8 cellular contexts compared by ENCODE assay signal in genomic region chr19:45092747-45093678, GRCh38. TPM values are rescaled to one million over a fixed set of nuclear protein-coding genes. Genes with fewer than 3 reads are reported as not detected.
A peak's percentile ranks its signal among the peaks of the same experiment; 100 is the strongest.
DNase-seq lines count a peak whose midpoint lies in the region; ATAC-seq and TF ChIP-seq lines count a peak whose summit lies in the region.

TSS of gene PPP1R37 (plus strand) at chr19:45093179. CDS start at chr19:45093326, 147 bp downstream.

- intact Hi-C loops in Panc1 (cut with micrococcal nuclease; ENCODE audit: unreplicated experiment): no loop called here

- H2AFZ ChIP-seq in KMS-11 (ENCODE audit: low read depth): peak within 1 kb of the TSS; percentile 58

- peak within 1 kb of the TSS; percentile 40 for H3K4me3 ChIP-seq in KMS-11 (IDR thresholded peaks at IDR 0.05; ENCODE audit: insufficient read depth, low read depth, low read length)
- H3K4me3 ChIP-seq in Panc1 (ENCODE audit: low read depth in 2 of 2, low read length in 2 of 2): peak within 1 kb of the TSS; percentile 90 to 92
- peak within 1 kb of the TSS; percentile 75 to 94 for H3K4me3 ChIP-seq in esophagus (ENCODE audit: low read depth in 1 of 2, low read length in 2 of 2)
- peak within 1 kb of the TSS; percentile 75 for H3K4me3 ChIP-seq in mucosa of stomach (ENCODE audit: low read length)

- BruUV-seq in Panc1 (replicated peaks; lab: Mats Ljungman, UMichigan): no TSS peak

- in situ Hi-C loops in Panc1 (cut with HindIII; ENCODE audit: low pct_unique_long_range_greater_than_20kb, low sequenced_read_pairs): no loop called here

- peak; percentile 56 for ATAC-seq in GM21576 (IDR thresholded peaks at IDR 0.05; ENCODE audit: unreplicated experiment)
- ATAC-seq in Panc1: peak; percentile 79

- H3K9ac ChIP-seq in KMS-11: peak within 1 kb of the TSS; percentile 52
- peak within 1 kb of the TSS; percentile 91 for H3K9ac ChIP-seq in mucosa of stomach (ENCODE audit: low read length)

- 0% methylated on average over 72 to 103 of the region's 103 CpGs for WGBS in esophagus, 2 donors

- peaks cover 49% of the 10 kb centered on the region for H3K79me2 ChIP-seq in KMS-11 (ENCODE audit: insufficient read depth, low read depth)

- peak within 1 kb of the TSS; percentile 98 for H3K27ac Mint-ChIP-seq in activated T-cell treated with anti-CD3 and anti-CD28 coated beads, Interleukin-2, amount 50 U/mL, for 24 hours

- H3K36me3 Mint-ChIP-seq in activated T-cell treated with anti-CD3 and anti-CD28 coated beads, Interleukin-2, amount 50 U/mL, for 24 hours (ENCODE audit: low read depth): peaks cover 78% of the 10 kb centered on the region

- H4K20me1 ChIP-seq in KMS-11 (ENCODE audit: insufficient read depth): no peaks in the 10 kb centered on the region

- CTCF ChIA-PET in Panc1 (lab: Charles Lee): no interaction called here

- H3K4me1 ChIP-seq in KMS-11 (ENCODE audit: low read depth, poor library complexity, severe bottlenecking): peaks cover 45% of the 10 kb centered on the region
- H3K4me1 ChIP-seq in Panc1 (ENCODE audit: control insufficient read depth, insufficient read depth, low read length): peaks cover 27% of the 10 kb centered on the region
- peaks cover 6 to 22% of the 10 kb centered on the region in 2 donors for H3K4me1 ChIP-seq in esophagus (ENCODE audit: control insufficient read depth in 2 of 2, insufficient read depth in 2 of 2, low read length in 1 of 2)
- peaks cover 52% of the 10 kb centered on the region for H3K4me1 ChIP-seq in mucosa of stomach (ENCODE audit: control insufficient read depth, insufficient read depth, low read length)

- no peak for TF ChIP-seq CTCF in KMS-11 (conservative IDR thresholded peaks at IDR 0.05; ENCODE audit: low read depth, low read length)
- no peak for TF ChIP-seq CTCF in Panc1 (IDR thresholded peaks at IDR 0.05)

- H3K27me3 ChIP-seq in KMS-11 (ENCODE audit: insufficient read depth, low read depth): no peaks in the 10 kb centered on the region
- no peaks in the 10 kb centered on the region for H3K27me3 ChIP-seq in Panc1 (ENCODE audit: control insufficient read depth, insufficient read depth, low read length)
- H3K27me3 ChIP-seq in esophagus (ENCODE audit: control insufficient read depth in 1 of 2, insufficient read depth in 2 of 2, low read length in 2 of 2): no peaks in the 10 kb centered on the region
- no peaks in the 10 kb centered on the region for H3K27me3 ChIP-seq in mucosa of stomach (ENCODE audit: control insufficient read depth, insufficient read depth, low read length)

- no peaks in the 10 kb centered on the region for H3K9me3 Mint-ChIP-seq in activated T-cell treated with anti-CD3 and anti-CD28 coated beads, Interleukin-2, amount 50 U/mL, for 24 hours

- H3K36me3 ChIP-seq in KMS-11 (ENCODE audit: insufficient read depth): peaks cover 6% of the 10 kb centered on the region; the same call in 1 of the 2 replicates
- peaks cover 6% of the 10 kb centered on the region; the same call in 1 of the 2 replicates for H3K36me3 ChIP-seq in Panc1 (ENCODE audit: control insufficient read depth, insufficient read depth, low read length)
- peaks cover 0 to 8% of the 10 kb centered on the region in 2 donors for H3K36me3 ChIP-seq in esophagus (ENCODE audit: control insufficient read depth in 2 of 2, insufficient read depth in 2 of 2, low read length in 1 of 2)
- no peaks in the 10 kb centered on the region for H3K36me3 ChIP-seq in mucosa of stomach (ENCODE audit: control insufficient read depth, insufficient read depth, low read length)

- DNase-seq in DMS 273 (lab: John Stamatoyannopoulos, UW; ENCODE audit: unreplicated experiment) (peak; percentile 99), Panc1 (ENCODE audit: low read depth, low spot score) (peak; percentile 85)
- DNase-seq in activated T-cell treated with anti-CD3 and anti-CD28 coated beads, Interleukin-2, amount 50 U/mL, for 24 hours: peak; percentile 91
- peak; percentile 93 for DNase-seq in stimulated activated CD8-positive, alpha-beta memory T cell treated with anti-CD3 and anti-CD28 coated beads, Interleukin-4, amount 100 ng/mL, for 48 hours

- POLR2A ChIA-PET in Panc1 (lab: Charles Lee): interaction anchor here (0.6 kb wide), 1 partner anchor 23 kb away, joined by 5 read pairs; no protein-coding TSS in a partner anchor

- no peaks in the 10 kb centered on the region for H3K9me3 ChIP-seq in Panc1 (ENCODE audit: control insufficient read depth, insufficient read depth, low read depth, low read length)
- H3K9me3 ChIP-seq in esophagus (ENCODE audit: control insufficient read depth in 2 of 2, insufficient read depth in 1 of 2, low read depth in 1 of 2, low read length in 1 of 2): no peaks in the 10 kb centered on the region
- H3K9me3 ChIP-seq in mucosa of stomach (ENCODE audit: control insufficient read depth, low read length): no peaks in the 10 kb centered on the region

- H3K27me3 Mint-ChIP-seq in activated T-cell treated with anti-CD3 and anti-CD28 coated beads, Interleukin-2, amount 50 U/mL, for 24 hours: no peaks in the 10 kb centered on the region

- peaks cover 64% of the 10 kb centered on the region for H3K4me1 Mint-ChIP-seq in activated T-cell treated with anti-CD3 and anti-CD28 coated beads, Interleukin-2, amount 50 U/mL, for 24 hours (ENCODE audit: low read depth)

- peak within 1 kb of the TSS; percentile 62 for H3K27ac ChIP-seq in KMS-11
- H3K27ac ChIP-seq in Panc1 (ENCODE audit: low read length): peak within 1 kb of the TSS; percentile 94
- H3K27ac ChIP-seq in esophagus (ENCODE audit: low read depth in 2 of 2, low read length in 1 of 2): peak within 1 kb of the TSS; percentile 72 to 94

- H3K4me3 Mint-ChIP-seq in activated T-cell treated with anti-CD3 and anti-CD28 coated beads, Interleukin-2, amount 50 U/mL, for 24 hours: peak within 1 kb of the TSS; percentile 93

- H3K4me2 ChIP-seq in KMS-11: peak within 1 kb of the TSS; percentile 98

RNA-seq across cellular contexts. Expression of gene PPP1R37, which starts in this region (rescaled TPM):
- total RNA-seq in Panc1 (2021; ENCODE audit: unreplicated experiment): 20.4 TPM
- polyA plus RNA-seq in Panc1 (2012; ENCODE audit: insufficient read length): 25.9 TPM
- polyA plus RNA-seq in esophagus: 10 to 100 TPM; 17.5 to 43.1 TPM

Comparison
In these comparisons a context has a peak if more than half of its experiments do, and no peak if none do; other contexts are left out.
1. Peak in every context shown above with its lines: DNase-seq, ATAC-seq, H3K4me3 ChIP-seq and H3K27ac ChIP-seq.
2. H3K4me3 ChIP-seq: peak in every context shown above with its lines; median percentile 91 in Panc1; 84 in esophagus; 75 in mucosa of stomach; 40 in KMS-11.